ENCODE assay signal across 1 cellular context in the genomic region with DNA sequence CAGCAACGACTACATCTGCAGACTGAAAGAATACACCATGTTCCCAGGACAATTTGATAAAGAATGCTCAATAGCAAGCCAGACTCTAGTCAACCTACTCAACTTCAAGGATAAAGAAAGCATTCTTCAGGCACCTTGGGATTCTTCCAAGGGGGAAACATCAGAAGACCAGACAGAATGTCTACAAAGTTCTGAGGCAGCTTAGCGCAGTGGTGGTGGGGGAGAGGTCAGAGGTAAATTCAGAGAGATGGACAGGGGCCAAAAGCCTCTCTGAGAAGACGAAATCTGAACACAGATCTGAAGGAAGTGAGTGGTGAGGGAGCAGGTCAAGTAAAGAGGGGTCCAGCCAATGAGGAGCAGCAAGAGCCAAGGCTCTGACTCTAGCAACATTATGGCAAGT.
TF ChIP-seq lines count a peak whose summit lies in the region.

No MANE protein-coding gene starts in this region.

TF ChIP-seq in IMR-90, 13 proteins besides CTCF, POLR2A, EP300 and RAD21 (continued from another document):
- TF ChIP-seq NFE2L2 (IDR thresholded peaks at IDR 0.05; ENCODE audit: low read depth, low read length): no peak
- no peak for TF ChIP-seq CHD1 (IDR thresholded peaks at IDR 0.05; ENCODE audit: low read depth, low read length)
- no peak for TF ChIP-seq FOS (IDR thresholded peaks at IDR 0.05; ENCODE audit: low read depth, low read length)
- TF ChIP-seq, protein P1, sequence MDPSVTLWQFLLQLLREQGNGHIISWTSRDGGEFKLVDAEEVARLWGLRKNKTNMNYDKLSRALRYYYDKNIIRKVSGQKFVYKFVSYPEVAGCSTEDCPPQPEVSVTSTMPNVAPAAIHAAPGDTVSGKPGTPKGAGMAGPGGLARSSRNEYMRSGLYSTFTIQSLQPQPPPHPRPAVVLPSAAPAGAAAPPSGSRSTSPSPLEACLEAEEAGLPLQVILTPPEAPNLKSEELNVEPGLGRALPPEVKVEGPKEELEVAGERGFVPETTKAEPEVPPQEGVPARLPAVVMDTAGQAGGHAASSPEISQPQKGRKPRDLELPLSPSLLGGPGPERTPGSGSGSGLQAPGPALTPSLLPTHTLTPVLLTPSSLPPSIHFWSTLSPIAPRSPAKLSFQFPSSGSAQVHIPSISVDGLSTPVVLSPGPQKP (IDR thresholded peaks at IDR 0.05; ENCODE audit: borderline replicate concordance, low read depth, low read length): no peak
- no peak for TF ChIP-seq MXI1 (IDR thresholded peaks at IDR 0.05; ENCODE audit: borderline replicate concordance, low read depth, low read length)
- TF ChIP-seq RFX5 (IDR thresholded peaks at IDR 0.05; ENCODE audit: low read depth, low read length): no peak
- TF ChIP-seq, protein P2, sequence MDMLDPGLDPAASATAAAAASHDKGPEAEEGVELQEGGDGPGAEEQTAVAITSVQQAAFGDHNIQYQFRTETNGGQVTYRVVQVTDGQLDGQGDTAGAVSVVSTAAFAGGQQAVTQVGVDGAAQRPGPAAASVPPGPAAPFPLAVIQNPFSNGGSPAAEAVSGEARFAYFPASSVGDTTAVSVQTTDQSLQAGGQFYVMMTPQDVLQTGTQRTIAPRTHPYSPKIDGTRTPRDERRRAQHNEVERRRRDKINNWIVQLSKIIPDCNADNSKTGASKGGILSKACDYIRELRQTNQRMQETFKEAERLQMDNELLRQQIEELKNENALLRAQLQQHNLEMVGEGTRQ (IDR thresholded peaks at IDR 0.05; ENCODE audit: low read depth, low read length): no peak
- TF ChIP-seq MAFK (IDR thresholded peaks at IDR 0.05; ENCODE audit: low read depth, low read length): no peak
- TF ChIP-seq SMC3 (IDR thresholded peaks at IDR 0.05; ENCODE audit: low read depth, low read length): no peak
